ENCODE assay signal across 25 cellular contexts in genomic region chr14:103753809-103754208, GRCh38.
"Had no signal": no experiment of that assay in that cellular context is flagged by ENCODE, and none has a peak within 500 bp of the region (broad histone marks: within the 10 kb centered on the region; RNA-seq: fewer than 3 reads in every experiment).

No MANE protein-coding gene starts in this region.

- H3K27me3 Mint-ChIP-seq: activated CD4-positive, alpha-beta T cell treated with anti-CD3 and anti-CD28 coated beads, Interleukin-2, amount 10 ng/mL, durations not matched to agents 7 days and 5 days; activated CD8-positive, alpha-beta T cell treated with anti-CD3 and anti-CD28 coated beads for 36 hours; activated naive CD4-positive, alpha-beta T cell treated with anti-CD3 and anti-CD28 coated beads, Interleukin-2, amount 50 U/mL, for 24 hours; T-helper 17 cell had no signal

- H3K36me3 Mint-ChIP-seq: activated naive CD4-positive, alpha-beta T cell treated with anti-CD3 and anti-CD28 coated beads, Interleukin-2, amount 50 U/mL, for 24 hours had no signal

- H3K27ac Mint-ChIP-seq: activated CD4-positive, alpha-beta T cell treated with anti-CD3 and anti-CD28 coated beads, Interleukin-2, amount 10 ng/mL, durations not matched to agents 7 days and 5 days; activated CD8-positive, alpha-beta T cell treated with anti-CD3 and anti-CD28 coated beads for 36 hours; activated naive CD4-positive, alpha-beta T cell treated with anti-CD3 and anti-CD28 coated beads, Interleukin-2, amount 50 U/mL, for 24 hours; activated T-helper 1 cell treated with anti-CD3 and anti-CD28 coated beads, Interleukin-12 subunit alpha, Interleukin-12 subunit beta, Interleukin-2, Interleukin-4 antibody, amounts not matched to agents 30 ng/mL and 10 ng/mL and 1 ng/mL, durations not matched to agents 14 hours and 24 hours and 36 hours; T-helper 17 cell had no signal

- H3K9me3 ChIP-seq: breast epithelium, SJSA1 had no signal

- H3K4me1 ChIP-seq: breast epithelium, SJSA1 had no signal

- H3K36me3 ChIP-seq: breast epithelium, SJSA1 had no signal

- H3K9me3 Mint-ChIP-seq: activated CD4-positive, alpha-beta T cell treated with anti-CD3 and anti-CD28 coated beads, Interleukin-2, amount 10 ng/mL, durations not matched to agents 7 days and 5 days; activated CD8-positive, alpha-beta T cell treated with anti-CD3 and anti-CD28 coated beads for 36 hours; activated naive CD4-positive, alpha-beta T cell treated with anti-CD3 and anti-CD28 coated beads, Interleukin-2, amount 50 U/mL, for 24 hours; activated T-helper 1 cell treated with anti-CD3 and anti-CD28 coated beads, Interleukin-12 subunit alpha, Interleukin-12 subunit beta, Interleukin-2, Interleukin-4 antibody, amounts not matched to agents 30 ng/mL and 10 ng/mL and 1 ng/mL, durations not matched to agents 14 hours and 24 hours and 36 hours had no signal

- H3K4me3 ChIP-seq: breast epithelium, SJSA1 had no signal

- H3K4me3 Mint-ChIP-seq: activated CD4-positive, alpha-beta T cell treated with anti-CD3 and anti-CD28 coated beads, Interleukin-2, amount 10 ng/mL, durations not matched to agents 7 days and 5 days; activated CD8-positive, alpha-beta T cell treated with anti-CD3 and anti-CD28 coated beads for 36 hours; activated naive CD4-positive, alpha-beta T cell treated with anti-CD3 and anti-CD28 coated beads, Interleukin-2, amount 50 U/mL, for 24 hours; activated T-helper 1 cell treated with anti-CD3 and anti-CD28 coated beads, Interleukin-12 subunit alpha, Interleukin-12 subunit beta, Interleukin-2, Interleukin-4 antibody, amounts not matched to agents 30 ng/mL and 10 ng/mL and 1 ng/mL, durations not matched to agents 14 hours and 24 hours and 36 hours; T-helper 17 cell had no signal

- H3K27ac ChIP-seq: breast epithelium, SJSA1 had no signal

- H3K27me3 ChIP-seq: breast epithelium, SJSA1 had no signal

- DNase-seq: activated CD4-positive, alpha-beta T cell treated with anti-CD3 and anti-CD28 coated beads, Interleukin-2, amount 10 ng/mL, durations not matched to agents 7 days and 5 days; activated CD4-positive, CD25-positive, alpha-beta regulatory T cell; activated CD8-positive, alpha-beta memory T cell treated with anti-CD3 and anti-CD28 coated beads, Interleukin-2, amount 50 U/mL, for 4 hours; activated CD8-positive, alpha-beta T cell treated with anti-CD3 and anti-CD28 coated beads for 36 hours; activated effector memory CD4-positive, alpha-beta T cell treated with Interleukin-2 at 50 U/mL for 16 hours; activated naive CD4-positive, alpha-beta T cell; aorta; caudate nucleus; Kasumi-1; KBM-7; NCI-H1105 treated with DMSO at 0.1 percent for 48 hours; NCI-H1436 treated with DMSO at 0.1 percent for 48 hours; NCI-H187; NCI-H2107; NCI-H345; NCI-H510A; NCI-H526 treated with DMSO at 0.1 percent for 48 hours; NK-92 treated with Interleukin-12 subunit alpha and Interleukin-12 subunit beta, amount 100 ng/mL, for 24 hours; SHP77; T-helper 17 cell; T-helper 9 cell had no signal

- ATAC-seq: activated CD8-positive, alpha-beta T cell treated with anti-CD3 and anti-CD28 coated beads for 36 hours; T-helper 17 cell had no signal
